ENCODE assay signal across 1 cellular context in the genomic region with DNA sequence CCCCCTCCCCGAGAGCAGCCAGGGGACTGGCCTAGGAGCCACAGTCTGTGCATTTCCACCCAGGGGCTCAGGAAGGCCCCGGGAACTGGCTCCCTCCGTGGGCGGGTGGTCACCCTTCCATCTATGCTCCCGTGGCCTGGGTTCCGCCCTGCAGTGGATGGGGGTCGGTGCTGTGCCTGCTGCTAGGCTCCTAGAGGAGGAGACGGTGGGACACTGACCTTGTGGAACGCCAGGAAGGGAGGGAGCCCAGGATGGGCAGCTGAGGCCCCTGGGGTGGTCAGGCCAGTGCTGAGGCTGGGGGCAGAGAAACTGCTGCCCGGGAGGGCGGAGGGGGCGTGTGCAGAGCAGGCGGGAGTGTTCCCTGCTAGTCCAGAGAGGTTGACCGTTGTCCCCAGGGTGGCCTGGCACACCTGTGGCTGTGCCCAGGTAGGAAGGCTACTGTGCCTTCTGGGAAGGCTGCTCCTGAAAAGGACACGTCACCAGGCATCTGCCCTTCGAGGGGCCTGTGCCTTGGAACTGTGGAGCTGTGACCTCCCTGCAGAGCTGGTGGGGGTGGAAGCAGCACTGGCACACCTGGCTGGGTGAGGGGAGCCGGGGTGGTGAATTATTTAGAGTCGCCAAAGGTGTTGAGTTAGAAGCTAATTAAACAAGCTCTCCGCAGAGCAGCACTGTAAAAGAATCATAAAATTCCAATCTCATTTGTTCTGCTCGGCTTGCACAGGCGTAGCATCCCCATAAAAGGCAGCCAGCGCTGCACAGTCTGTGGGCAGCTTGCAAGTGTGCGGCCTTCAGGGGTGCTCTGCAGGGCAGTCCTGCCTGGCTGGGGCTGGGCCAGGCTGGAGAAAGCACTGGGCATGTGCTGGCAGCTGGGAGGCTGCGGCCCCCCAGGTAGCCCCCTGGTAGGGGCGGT.
TF ChIP-seq lines count a peak whose summit lies in the region.

No MANE protein-coding gene starts in this region.

TF ChIP-seq in GM23338, 12 proteins besides CTCF, POLR2A, EP300 and RAD21 (continued from another document):
- TF ChIP-seq, protein P1, sequence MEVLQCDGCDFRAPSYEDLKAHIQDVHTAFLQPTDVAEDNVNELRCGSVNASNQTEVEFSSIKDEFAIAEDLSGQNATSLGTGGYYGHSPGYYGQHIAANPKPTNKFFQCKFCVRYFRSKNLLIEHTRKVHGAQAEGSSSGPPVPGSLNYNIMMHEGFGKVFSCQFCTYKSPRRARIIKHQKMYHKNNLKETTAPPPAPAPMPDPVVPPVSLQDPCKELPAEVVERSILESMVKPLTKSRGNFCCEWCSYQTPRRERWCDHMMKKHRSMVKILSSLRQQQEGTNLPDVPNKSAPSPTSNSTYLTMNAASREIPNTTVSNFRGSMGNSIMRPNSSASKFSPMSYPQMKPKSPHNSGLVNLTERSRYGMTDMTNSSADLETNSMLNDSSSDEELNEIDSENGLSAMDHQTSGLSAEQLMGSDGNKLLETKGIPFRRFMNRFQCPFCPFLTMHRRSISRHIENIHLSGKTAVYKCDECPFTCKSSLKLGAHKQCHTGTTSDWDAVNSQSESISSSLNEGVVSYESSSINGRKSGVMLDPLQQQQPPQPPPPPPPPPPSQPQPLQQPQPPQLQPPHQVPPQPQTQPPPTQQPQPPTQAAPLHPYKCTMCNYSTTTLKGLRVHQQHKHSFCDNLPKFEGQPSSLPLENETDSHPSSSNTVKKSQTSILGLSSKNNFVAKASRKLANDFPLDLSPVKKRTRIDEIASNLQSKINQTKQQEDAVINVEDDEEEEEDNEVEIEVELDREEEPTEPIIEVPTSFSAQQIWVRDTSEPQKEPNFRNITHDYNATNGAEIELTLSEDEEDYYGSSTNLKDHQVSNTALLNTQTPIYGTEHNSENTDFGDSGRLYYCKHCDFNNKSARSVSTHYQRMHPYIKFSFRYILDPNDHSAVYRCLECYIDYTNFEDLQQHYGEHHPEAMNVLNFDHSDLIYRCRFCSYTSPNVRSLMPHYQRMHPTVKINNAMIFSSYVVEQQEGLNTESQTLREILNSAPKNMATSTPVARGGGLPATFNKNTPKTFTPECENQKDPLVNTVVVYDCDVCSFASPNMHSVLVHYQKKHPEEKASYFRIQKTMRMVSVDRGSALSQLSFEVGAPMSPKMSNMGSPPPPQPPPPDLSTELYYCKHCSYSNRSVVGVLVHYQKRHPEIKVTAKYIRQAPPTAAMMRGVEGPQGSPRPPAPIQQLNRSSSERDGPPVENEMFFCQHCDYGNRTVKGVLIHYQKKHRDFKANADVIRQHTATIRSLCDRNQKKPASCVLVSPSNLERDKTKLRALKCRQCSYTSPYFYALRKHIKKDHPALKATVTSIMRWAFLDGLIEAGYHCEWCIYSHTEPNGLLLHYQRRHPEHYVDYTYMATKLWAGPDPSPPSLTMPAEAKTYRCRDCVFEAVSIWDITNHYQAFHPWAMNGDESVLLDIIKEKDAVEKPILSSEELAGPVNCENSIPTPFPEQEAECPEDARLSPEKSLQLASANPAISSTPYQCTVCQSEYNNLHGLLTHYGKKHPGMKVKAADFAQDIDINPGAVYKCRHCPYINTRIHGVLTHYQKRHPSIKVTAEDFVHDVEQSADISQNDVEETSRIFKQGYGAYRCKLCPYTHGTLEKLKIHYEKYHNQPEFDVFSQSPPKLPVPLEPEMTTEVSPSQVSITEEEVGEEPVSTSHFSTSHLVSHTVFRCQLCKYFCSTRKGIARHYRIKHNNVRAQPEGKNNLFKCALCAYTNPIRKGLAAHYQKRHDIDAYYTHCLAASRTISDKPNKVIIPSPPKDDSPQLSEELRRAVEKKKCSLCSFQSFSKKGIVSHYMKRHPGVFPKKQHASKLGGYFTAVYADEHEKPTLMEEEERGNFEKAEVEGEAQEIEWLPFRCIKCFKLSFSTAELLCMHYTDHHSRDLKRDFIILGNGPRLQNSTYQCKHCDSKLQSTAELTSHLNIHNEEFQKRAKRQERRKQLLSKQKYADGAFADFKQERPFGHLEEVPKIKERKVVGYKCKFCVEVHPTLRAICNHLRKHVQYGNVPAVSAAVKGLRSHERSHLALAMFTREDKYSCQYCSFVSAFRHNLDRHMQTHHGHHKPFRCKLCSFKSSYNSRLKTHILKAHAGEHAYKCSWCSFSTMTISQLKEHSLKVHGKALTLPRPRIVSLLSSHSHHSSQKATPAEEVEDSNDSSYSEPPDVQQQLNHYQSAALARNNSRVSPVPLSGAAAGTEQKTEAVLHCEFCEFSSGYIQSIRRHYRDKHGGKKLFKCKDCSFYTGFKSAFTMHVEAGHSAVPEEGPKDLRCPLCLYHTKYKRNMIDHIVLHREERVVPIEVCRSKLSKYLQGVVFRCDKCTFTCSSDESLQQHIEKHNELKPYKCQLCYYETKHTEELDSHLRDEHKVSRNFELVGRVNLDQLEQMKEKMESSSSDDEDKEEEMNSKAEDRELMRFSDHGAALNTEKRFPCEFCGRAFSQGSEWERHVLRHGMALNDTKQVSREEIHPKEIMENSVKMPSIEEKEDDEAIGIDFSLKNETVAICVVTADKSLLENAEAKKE (CRISPR knock-in tag; IDR thresholded peaks at IDR 0.05): no peak
- TF ChIP-seq ZNF114 (CRISPR knock-in tag; IDR thresholded peaks at IDR 0.05) (no peak), EZH2 (IDR thresholded peaks at IDR 0.05; ENCODE audit: low read depth, unreplicated experiment) (no peak), NANOG (IDR thresholded peaks at IDR 0.05; ENCODE audit: borderline replicate concordance) (no peak)
